Comparison of ENCODE assay signal across 15 cellular contexts in genomic region chr3:56838441-56838840, GRCh38.
"Had no signal": no experiment of that assay in that cellular context is flagged by ENCODE, and none has a peak within 500 bp of the region (broad histone marks: within the 10 kb centered on the region; RNA-seq: fewer than 3 reads in every experiment).

No MANE protein-coding gene starts in this region.

- H3K4me3 Mint-ChIP-seq: activated CD4-positive, alpha-beta memory T cell treated with anti-CD3 and anti-CD28 coated beads, Interleukin-2, amount 10 ng/mL, durations not matched to agents 7 days and 5 days; activated CD4-positive, alpha-beta T cell treated with anti-CD3 and anti-CD28 coated beads for 36 hours; naive thymus-derived CD8-positive, alpha-beta T cell; stimulated activated memory B cell treated with anti-CD40 and anti-IgM and Interleukin-4, amounts not matched to agents 10 μg/mL and 1 μg/mL and 100 μg/mL, for 72 hours had no signal

- H3K27me3 ChIP-seq: adrenal gland, gastrocnemius medialis, tibial nerve had no signal

- H3K27ac Mint-ChIP-seq: activated CD4-positive, alpha-beta memory T cell treated with anti-CD3 and anti-CD28 coated beads, Interleukin-2, amount 10 ng/mL, durations not matched to agents 7 days and 5 days; activated CD4-positive, alpha-beta T cell treated with anti-CD3 and anti-CD28 coated beads for 36 hours; stimulated activated memory B cell treated with anti-CD40 and anti-IgM and Interleukin-4, amounts not matched to agents 10 μg/mL and 1 μg/mL and 100 μg/mL, for 72 hours had no signal

- DNase-seq: activated CD4-positive, alpha-beta memory T cell treated with anti-CD3 and anti-CD28 coated beads, Interleukin-2, amount 10 ng/mL, durations not matched to agents 7 days and 5 days; activated CD4-positive, alpha-beta T cell treated with anti-CD3 and anti-CD28 coated beads for 36 hours; activated CD8-positive, alpha-beta memory T cell treated with anti-CD3 and anti-CD28 coated beads, Interleukin-2, amount 50 U/mL, for 4 hours; activated naive CD4-positive, alpha-beta T cell treated with Interleukin-2 at 50 U/mL for 16 hours; adrenal gland; central memory CD4-positive, alpha-beta T cell; effector CD4-positive, alpha-beta T cell; gastrocnemius medialis; kidney; left ventricle myocardium inferior; naive thymus-derived CD8-positive, alpha-beta T cell; posterior cingulate gyrus had no signal

- H3K36me3 ChIP-seq: adrenal gland, gastrocnemius medialis, left ventricle myocardium inferior, tibial nerve had no signal

- H3K27ac ChIP-seq: adrenal gland, coronary artery, gastrocnemius medialis, left ventricle myocardium inferior, tibial nerve had no signal

- H3K4me1 ChIP-seq: gastrocnemius medialis, tibial nerve had no signal

- ATAC-seq: gastrocnemius medialis; naive thymus-derived CD8-positive, alpha-beta T cell; stimulated activated memory B cell treated with anti-CD40 and anti-IgM and Interleukin-4, amounts not matched to agents 10 μg/mL and 1 μg/mL and 100 μg/mL, for 72 hours had no signal

- H3K36me3 Mint-ChIP-seq: stimulated activated memory B cell treated with anti-CD40 and anti-IgM and Interleukin-4, amounts not matched to agents 10 μg/mL and 1 μg/mL and 100 μg/mL, for 72 hours had no signal

- H3K27me3 Mint-ChIP-seq: activated CD4-positive, alpha-beta memory T cell treated with anti-CD3 and anti-CD28 coated beads, Interleukin-2, amount 10 ng/mL, durations not matched to agents 7 days and 5 days; activated CD4-positive, alpha-beta T cell treated with anti-CD3 and anti-CD28 coated beads for 36 hours; naive thymus-derived CD8-positive, alpha-beta T cell; stimulated activated memory B cell treated with anti-CD40 and anti-IgM and Interleukin-4, amounts not matched to agents 10 μg/mL and 1 μg/mL and 100 μg/mL, for 72 hours had no signal

- H3K4me3 ChIP-seq: adrenal gland, coronary artery, gastrocnemius medialis, left ventricle myocardium inferior, tibial nerve had no signal

- H3K9me3 Mint-ChIP-seq: activated CD4-positive, alpha-beta memory T cell treated with anti-CD3 and anti-CD28 coated beads, Interleukin-2, amount 10 ng/mL, durations not matched to agents 7 days and 5 days; naive thymus-derived CD8-positive, alpha-beta T cell; stimulated activated memory B cell treated with anti-CD40 and anti-IgM and Interleukin-4, amounts not matched to agents 10 μg/mL and 1 μg/mL and 100 μg/mL, for 72 hours had no signal
